Comparison of ENCODE assay signal across 8 cellular contexts in the genomic region with DNA sequence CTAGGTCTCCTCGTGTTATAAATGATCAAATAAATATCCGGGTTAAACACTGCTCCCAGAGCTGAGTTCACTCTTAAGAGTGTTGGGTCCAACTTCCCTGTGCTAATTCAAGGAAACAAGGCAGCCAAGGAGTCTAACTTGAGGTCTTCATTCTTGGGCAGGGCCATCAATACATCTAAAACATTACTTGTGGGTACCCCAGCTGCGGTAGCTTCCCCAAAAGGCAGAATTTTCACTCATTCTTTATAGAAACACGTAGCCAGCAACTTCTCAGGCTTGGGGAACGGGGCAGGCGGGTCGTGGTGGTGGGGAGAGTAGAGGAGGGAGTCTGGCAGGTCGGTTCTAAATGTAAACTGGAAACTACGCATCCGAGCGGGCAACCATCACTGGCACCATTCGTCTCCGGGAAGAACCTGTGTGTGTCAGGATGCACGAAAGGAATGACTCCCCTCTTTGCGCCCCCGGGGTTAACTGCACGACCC. TPM values are rescaled to one million over a fixed set of nuclear protein-coding genes. Genes with fewer than 3 reads are reported as not detected.
DNase-seq lines count a peak whose midpoint lies in the region; ATAC-seq and TF ChIP-seq lines count a peak whose summit lies in the region.

No MANE protein-coding gene starts in this region.

- H3K27me3 Mint-ChIP-seq in activated CD4-positive, alpha-beta memory T cell treated with anti-CD3 and anti-CD28 coated beads for 36 hours = no peaks in the 10 kb centered on the region

- H3K9me3 Mint-ChIP-seq in activated CD4-positive, alpha-beta memory T cell treated with anti-CD3 and anti-CD28 coated beads for 36 hours = no peaks in the 10 kb centered on the region

- H3K4me1 Mint-ChIP-seq in activated CD4-positive, alpha-beta memory T cell treated with anti-CD3 and anti-CD28 coated beads for 36 hours (ENCODE audit: low read depth) = peaks cover 49% of the 10 kb centered on the region

- ATAC-seq in foreskin keratinocyte (peak; percentile 7), omental fat pad (ENCODE audit: low FRiP score) (peak; percentile 20), GM21825 (IDR thresholded peaks at IDR 0.05; ENCODE audit: unreplicated experiment) (no peak), GM21576 (IDR thresholded peaks at IDR 0.05; ENCODE audit: unreplicated experiment) (no peak), GM18519 (IDR thresholded peaks at IDR 0.05; ENCODE audit: low FRiP score, unreplicated experiment) (no peak)

- H3K36me3 ChIP-seq in HUES6 (ENCODE audit: control insufficient read depth, insufficient read depth, low read length) = no peaks in the 10 kb centered on the region

- no peaks in the 10 kb centered on the region for H3K27me3 ChIP-seq in HUES6 (ENCODE audit: control insufficient read depth, insufficient read depth, low read length)
- H3K27me3 ChIP-seq in foreskin keratinocyte = no peaks in the 10 kb centered on the region

- peak overlapping the region; percentile 95 for H3K9ac ChIP-seq in HUES6 (ENCODE audit: low read length)

- POLR2A ChIA-PET in activated CD4-positive, alpha-beta memory T cell treated with anti-CD3 and anti-CD28 coated beads for 36 hours (lab: Charles Lee) = interaction anchor here (1.1 kb wide), 1 partner anchor 47 kb away, joined by 3 read pairs; no protein-coding TSS in a partner anchor

- peak overlapping the region; percentile 99 for H3K4me3 ChIP-seq in HUES6 (ENCODE audit: low read depth, low read length)

- DNase-seq in D341Med (ENCODE audit: low spot score) = peak; percentile 45
- peak; percentile 39 for DNase-seq in activated CD4-positive, alpha-beta memory T cell treated with anti-CD3 and anti-CD28 coated beads for 36 hours
- DNase-seq in foreskin keratinocyte = no peak
- DNase-seq in omental fat pad (ENCODE audit: low spot score) = peak; percentile 32

- TF ChIP-seq CTCF in foreskin keratinocyte (conservative IDR thresholded peaks at IDR 0.05) = no peak
- TF ChIP-seq CTCF in omental fat pad (IDR thresholded peaks at IDR 0.05) = no peak

- peak overlapping the region; percentile 91 for H3K27ac Mint-ChIP-seq in activated CD4-positive, alpha-beta memory T cell treated with anti-CD3 and anti-CD28 coated beads for 36 hours

- CTCF ChIA-PET in activated CD4-positive, alpha-beta memory T cell treated with anti-CD3 and anti-CD28 coated beads for 36 hours (lab: Charles Lee) = interaction anchor here (1.0 to 2.6 kb wide), 4 partner anchors 40 to 59 kb away, joined by 4 to 7 read pairs (median 6); no protein-coding TSS in a partner anchor

- H3K27ac ChIP-seq in HUES6 (ENCODE audit: low read depth, low read length) = peak overlapping the region; percentile 52; the same call in 1 of the 2 replicates
- H3K27ac ChIP-seq in foreskin keratinocyte = peak overlapping the region; percentile 76

- intact Hi-C loops in activated CD4-positive, alpha-beta memory T cell treated with anti-CD3 and anti-CD28 coated beads for 36 hours (cut with micrococcal nuclease) = loop anchor here (1.0 to 5.0 kb wide), 2 partner anchors 47 to 594 kb away; no protein-coding TSS in a partner anchor

- H3K36me3 Mint-ChIP-seq in activated CD4-positive, alpha-beta memory T cell treated with anti-CD3 and anti-CD28 coated beads for 36 hours = no peaks in the 10 kb centered on the region

- no peaks in the 10 kb centered on the region for H3K9me3 ChIP-seq in HUES6 (ENCODE audit: control insufficient read depth, insufficient read depth, low read depth, low read length)

- H3K4me1 ChIP-seq in HUES6 (ENCODE audit: control insufficient read depth, insufficient read depth, low read length) = no peaks in the 10 kb centered on the region
- H3K4me1 ChIP-seq in foreskin keratinocyte = peaks cover 13% of the 10 kb centered on the region

- peak overlapping the region; percentile 87 for H3K4me3 Mint-ChIP-seq in activated CD4-positive, alpha-beta memory T cell treated with anti-CD3 and anti-CD28 coated beads for 36 hours

RNA-seq across cellular contexts. Expression of a gene that starts 0.7 kb away (rescaled TPM):
- total RNA-seq in activated CD4-positive, alpha-beta memory T cell treated with anti-CD3 and anti-CD28 coated beads for 36 hours = 100 to 1,000 TPM; 100 to 104 TPM
- total RNA-seq in foreskin keratinocyte (89.5 and 92.6 TPM in 2 replicates), omental fat pad (100 to 1,000 TPM in 3 of 4 donors, 10 to 100 TPM in 1; 98.9 to 195 (median 114) TPM)
- polyA plus RNA-seq in foreskin keratinocyte = 77.3 and 89.4 TPM in 2 replicates

RNA-seq across cellular contexts. Expression of a gene that starts 53.7 kb away (rescaled TPM):
- total RNA-seq in activated CD4-positive, alpha-beta memory T cell treated with anti-CD3 and anti-CD28 coated beads for 36 hours = under 1 TPM; 0.12 to 0.14 TPM
- total RNA-seq in foreskin keratinocyte (0.03 and 0.04 TPM in 2 replicates), omental fat pad (10 to 100 TPM in 1 of 4 donors, 1 to 10 TPM in 3; 2.8 to 18.6 (median 6.8) TPM)
- polyA plus RNA-seq in foreskin keratinocyte = 0.03 TPM in 1 of 2 replicates, not detected in the other

Comparison
In these comparisons a context has a peak if more than half of its experiments do, and no peak if none do; other contexts are left out.
1. DNase-seq: peak in D341Med (single experiment), activated CD4-positive, alpha-beta memory T cell treated with anti-CD3 and anti-CD28 coated beads for 36 hours (single experiment) and omental fat pad (single experiment); none in foreskin keratinocyte (0 of 2).
2. ATAC-seq: peak in foreskin keratinocyte (single experiment) and omental fat pad (single experiment); none in GM21825 (single experiment), GM21576 (single experiment) and GM18519 (single experiment).